Comparison of ENCODE assay signal across 8 cellular contexts in genomic region chr1:103561612-103562395, GRCh38. TPM values are rescaled to one million over a fixed set of nuclear protein-coding genes. Genes with fewer than 3 reads are reported as not detected.
DNase-seq lines count a peak whose midpoint lies in the region; ATAC-seq and TF ChIP-seq lines count a peak whose summit lies in the region.

No MANE protein-coding gene starts in this region.

- no peaks in the 10 kb centered on the region for H3K27me3 Mint-ChIP-seq in activated CD8-positive, alpha-beta memory T cell treated with anti-CD3 and anti-CD28 coated beads, Interleukin-2, amount 10 ng/mL, durations not matched to agents 7 days and 5 days
- no peaks in the 10 kb centered on the region for H3K27me3 Mint-ChIP-seq in activated T-helper 1 cell treated with anti-CD3 and anti-CD28 coated beads, Interleukin-12 subunit alpha, Interleukin-12 subunit beta, Interleukin-2, Interleukin-4 antibody, amounts not matched to agents 30 ng/mL and 10 ng/mL and 1 ng/mL, durations not matched to agents 14 hours and 24 hours and 36 hours (ENCODE audit: insufficient read depth)
- no peaks in the 10 kb centered on the region for H3K27me3 Mint-ChIP-seq in natural killer cell treated with Interleukin-12 subunit alpha and Interleukin-12 subunit beta and Interleukin-15 and Interleukin-18, amount 100 ng/mL, for 72 hours
- no peaks in the 10 kb centered on the region for H3K27me3 Mint-ChIP-seq in GM23338 (ENCODE audit: insufficient read depth, low read depth, poor library complexity)

- no peaks in the 10 kb centered on the region for H3K27me3 ChIP-seq in GM23338 (ENCODE audit: insufficient read depth)

- TF ChIP-seq CTCF in cardiac fibroblast (IDR thresholded peaks at IDR 0.05; ENCODE audit: low read depth, low read length) (no peak), GM23338 (conservative IDR thresholded peaks at IDR 0.05; ENCODE audit: low read depth in 2 of 2) (no peak)

- CTCF ChIA-PET in activated CD8-positive, alpha-beta memory T cell treated with anti-CD3 and anti-CD28 coated beads, Interleukin-2, amount 10 ng/mL, durations not matched to agents 7 days and 5 days (lab: Charles Lee): no interaction called here

- peak; percentile 85 for ATAC-seq in GM19324 (IDR thresholded peaks at IDR 0.05; ENCODE audit: low FRiP score, unreplicated experiment)
- ATAC-seq in HG03097 (IDR thresholded peaks at IDR 0.05; ENCODE audit: low FRiP score, unreplicated experiment): peak; percentile 61
- no peak for ATAC-seq in stimulated activated effector memory CD8-positive, alpha-beta T cell treated with anti-CD3 and anti-CD28 coated beads, Interleukin-12 subunit alpha, Interleukin-12 subunit beta, amount 100 ng/mL, for 72 hours
- no peak for ATAC-seq in activated CD8-positive, alpha-beta memory T cell treated with anti-CD3 and anti-CD28 coated beads, Interleukin-2, amount 10 ng/mL, durations not matched to agents 7 days and 5 days
- ATAC-seq in natural killer cell treated with Interleukin-12 subunit alpha and Interleukin-12 subunit beta and Interleukin-15 and Interleukin-18, amount 100 ng/mL, for 72 hours: no peak
- ATAC-seq in GM23338: no peak

- no peaks in the 10 kb centered on the region for H3F3A ChIP-seq in GM23338 (replicated peaks; ENCODE audit: low read depth)

- H3K4me2 ChIP-seq in GM23338: no peak overlapping the region

- no peaks in the 10 kb centered on the region for H3K9me3 Mint-ChIP-seq in stimulated activated effector memory CD8-positive, alpha-beta T cell treated with anti-CD3 and anti-CD28 coated beads, Interleukin-12 subunit alpha, Interleukin-12 subunit beta, amount 100 ng/mL, for 72 hours
- no peaks in the 10 kb centered on the region for H3K9me3 Mint-ChIP-seq in activated CD8-positive, alpha-beta memory T cell treated with anti-CD3 and anti-CD28 coated beads, Interleukin-2, amount 10 ng/mL, durations not matched to agents 7 days and 5 days (ENCODE audit: low read depth)
- no peaks in the 10 kb centered on the region for H3K9me3 Mint-ChIP-seq in activated T-helper 1 cell treated with anti-CD3 and anti-CD28 coated beads, Interleukin-12 subunit alpha, Interleukin-12 subunit beta, Interleukin-2, Interleukin-4 antibody, amounts not matched to agents 30 ng/mL and 10 ng/mL and 1 ng/mL, durations not matched to agents 14 hours and 24 hours and 36 hours
- H3K9me3 Mint-ChIP-seq in natural killer cell treated with Interleukin-12 subunit alpha and Interleukin-12 subunit beta and Interleukin-15 and Interleukin-18, amount 100 ng/mL, for 72 hours: peaks cover 3% of the 10 kb centered on the region
- H3K9me3 Mint-ChIP-seq in GM23338: no peaks in the 10 kb centered on the region

- DNase-seq in cardiac fibroblast (ENCODE audit: low read depth in 2 of 2) (peak; percentile 53 to 56), GM23338 (ENCODE audit: low spot score) (no peak)
- no peak for DNase-seq in stimulated activated effector memory CD8-positive, alpha-beta T cell treated with anti-CD3 and anti-CD28 coated beads, Interleukin-12 subunit alpha, Interleukin-12 subunit beta, amount 100 ng/mL, for 72 hours (ENCODE audit: low spot score in 2 of 2)
- no peak for DNase-seq in activated CD8-positive, alpha-beta memory T cell treated with anti-CD3 and anti-CD28 coated beads, Interleukin-2, amount 10 ng/mL, durations not matched to agents 7 days and 5 days
- DNase-seq in activated T-helper 1 cell treated with anti-CD3 and anti-CD28 coated beads, Interleukin-12 subunit alpha, Interleukin-12 subunit beta, Interleukin-2, Interleukin-4 antibody, amounts not matched to agents 30 ng/mL and 10 ng/mL and 1 ng/mL, durations not matched to agents 14 hours and 24 hours and 36 hours (ENCODE audit: low spot score): no peak
- DNase-seq in natural killer cell treated with Interleukin-12 subunit alpha and Interleukin-12 subunit beta and Interleukin-15 and Interleukin-18, amount 100 ng/mL, for 72 hours (ENCODE audit: low spot score): no peak

- no peaks in the 10 kb centered on the region for H3K36me3 ChIP-seq in GM23338 (ENCODE audit: insufficient read depth)

- H3K79me2 ChIP-seq in GM23338 (replicated peaks; ENCODE audit: insufficient read depth): no peaks in the 10 kb centered on the region

- H3K4me3 ChIP-seq in cardiac fibroblast (replicated peaks in 1 of 2; ENCODE audit: low read depth in 2 of 2, low read length in 2 of 2): no peak overlapping the region
- no peak overlapping the region for H3K4me3 ChIP-seq in GM23338

- no peaks in the 10 kb centered on the region for H3K4me1 ChIP-seq in GM23338 (ENCODE audit: insufficient read depth)

- no peaks in the 10 kb centered on the region for H3K4me1 Mint-ChIP-seq in stimulated activated effector memory CD8-positive, alpha-beta T cell treated with anti-CD3 and anti-CD28 coated beads, Interleukin-12 subunit alpha, Interleukin-12 subunit beta, amount 100 ng/mL, for 72 hours
- H3K4me1 Mint-ChIP-seq in activated CD8-positive, alpha-beta memory T cell treated with anti-CD3 and anti-CD28 coated beads, Interleukin-2, amount 10 ng/mL, durations not matched to agents 7 days and 5 days: no peaks in the 10 kb centered on the region
- H3K4me1 Mint-ChIP-seq in activated T-helper 1 cell treated with anti-CD3 and anti-CD28 coated beads, Interleukin-12 subunit alpha, Interleukin-12 subunit beta, Interleukin-2, Interleukin-4 antibody, amounts not matched to agents 30 ng/mL and 10 ng/mL and 1 ng/mL, durations not matched to agents 14 hours and 24 hours and 36 hours (ENCODE audit: low read depth): no peaks in the 10 kb centered on the region
- H3K4me1 Mint-ChIP-seq in natural killer cell treated with Interleukin-12 subunit alpha and Interleukin-12 subunit beta and Interleukin-15 and Interleukin-18, amount 100 ng/mL, for 72 hours (ENCODE audit: low read depth in 2 of 2): peaks cover 3 to 9% of the 10 kb centered on the region in 2 donors
- H3K4me1 Mint-ChIP-seq in GM23338: no peaks in the 10 kb centered on the region

- H3K27ac Mint-ChIP-seq in stimulated activated effector memory CD8-positive, alpha-beta T cell treated with anti-CD3 and anti-CD28 coated beads, Interleukin-12 subunit alpha, Interleukin-12 subunit beta, amount 100 ng/mL, for 72 hours: peak overlapping the region; percentile 44
- no peak overlapping the region for H3K27ac Mint-ChIP-seq in activated CD8-positive, alpha-beta memory T cell treated with anti-CD3 and anti-CD28 coated beads, Interleukin-2, amount 10 ng/mL, durations not matched to agents 7 days and 5 days
- no peak overlapping the region for H3K27ac Mint-ChIP-seq in activated T-helper 1 cell treated with anti-CD3 and anti-CD28 coated beads, Interleukin-12 subunit alpha, Interleukin-12 subunit beta, Interleukin-2, Interleukin-4 antibody, amounts not matched to agents 30 ng/mL and 10 ng/mL and 1 ng/mL, durations not matched to agents 14 hours and 24 hours and 36 hours
- H3K27ac Mint-ChIP-seq in natural killer cell treated with Interleukin-12 subunit alpha and Interleukin-12 subunit beta and Interleukin-15 and Interleukin-18, amount 100 ng/mL, for 72 hours: no peak overlapping the region
- H3K27ac Mint-ChIP-seq in GM23338: no peak overlapping the region

- H3K36me3 Mint-ChIP-seq in stimulated activated effector memory CD8-positive, alpha-beta T cell treated with anti-CD3 and anti-CD28 coated beads, Interleukin-12 subunit alpha, Interleukin-12 subunit beta, amount 100 ng/mL, for 72 hours: peaks cover 2% of the 10 kb centered on the region
- peaks cover 2% of the 10 kb centered on the region for H3K36me3 Mint-ChIP-seq in activated CD8-positive, alpha-beta memory T cell treated with anti-CD3 and anti-CD28 coated beads, Interleukin-2, amount 10 ng/mL, durations not matched to agents 7 days and 5 days
- peaks cover 3% of the 10 kb centered on the region for H3K36me3 Mint-ChIP-seq in activated T-helper 1 cell treated with anti-CD3 and anti-CD28 coated beads, Interleukin-12 subunit alpha, Interleukin-12 subunit beta, Interleukin-2, Interleukin-4 antibody, amounts not matched to agents 30 ng/mL and 10 ng/mL and 1 ng/mL, durations not matched to agents 14 hours and 24 hours and 36 hours (ENCODE audit: low read depth)
- H3K36me3 Mint-ChIP-seq in natural killer cell treated with Interleukin-12 subunit alpha and Interleukin-12 subunit beta and Interleukin-15 and Interleukin-18, amount 100 ng/mL, for 72 hours: no peaks in the 10 kb centered on the region
- no peaks in the 10 kb centered on the region for H3K36me3 Mint-ChIP-seq in GM23338 (ENCODE audit: low read depth)

- no peak overlapping the region for H3K27ac ChIP-seq in GM23338 (ENCODE audit: low read depth)

- H4K20me1 ChIP-seq in GM23338 (replicated peaks; ENCODE audit: insufficient read depth): no peaks in the 10 kb centered on the region; the same call in 1 of the 2 replicates

- H3K4me3 Mint-ChIP-seq in stimulated activated effector memory CD8-positive, alpha-beta T cell treated with anti-CD3 and anti-CD28 coated beads, Interleukin-12 subunit alpha, Interleukin-12 subunit beta, amount 100 ng/mL, for 72 hours: no peak overlapping the region
- no peak overlapping the region for H3K4me3 Mint-ChIP-seq in activated CD8-positive, alpha-beta memory T cell treated with anti-CD3 and anti-CD28 coated beads, Interleukin-2, amount 10 ng/mL, durations not matched to agents 7 days and 5 days
- H3K4me3 Mint-ChIP-seq in activated T-helper 1 cell treated with anti-CD3 and anti-CD28 coated beads, Interleukin-12 subunit alpha, Interleukin-12 subunit beta, Interleukin-2, Interleukin-4 antibody, amounts not matched to agents 30 ng/mL and 10 ng/mL and 1 ng/mL, durations not matched to agents 14 hours and 24 hours and 36 hours: no peak overlapping the region
- no peak overlapping the region for H3K4me3 Mint-ChIP-seq in natural killer cell treated with Interleukin-12 subunit alpha and Interleukin-12 subunit beta and Interleukin-15 and Interleukin-18, amount 100 ng/mL, for 72 hours
- no peak overlapping the region for H3K4me3 Mint-ChIP-seq in GM23338

- no peaks in the 10 kb centered on the region for H3K9me2 ChIP-seq in GM23338 (ENCODE audit: insufficient read depth)

- H2AFZ ChIP-seq in GM23338: no peak overlapping the region

- intact Hi-C loops in activated T-helper 1 cell treated with anti-CD3 and anti-CD28 coated beads, Interleukin-12 subunit alpha, Interleukin-12 subunit beta, Interleukin-2, Interleukin-4 antibody, amounts not matched to agents 30 ng/mL and 10 ng/mL and 1 ng/mL, durations not matched to agents 14 hours and 24 hours and 36 hours (cut with micrococcal nuclease): no loop called here

RNA-seq across cellular contexts. Expression of gene AMY2B, which starts 9.6 kb away (rescaled TPM):
- 1 to 10 TPM; 5.0 to 8.0 TPM for total RNA-seq in activated CD8-positive, alpha-beta memory T cell treated with anti-CD3 and anti-CD28 coated beads, Interleukin-2, amount 10 ng/mL, durations not matched to agents 7 days and 5 days
- total RNA-seq in activated T-helper 1 cell treated with anti-CD3 and anti-CD28 coated beads, Interleukin-12 subunit alpha, Interleukin-12 subunit beta, Interleukin-2, Interleukin-4 antibody, amounts not matched to agents 30 ng/mL and 10 ng/mL and 1 ng/mL, durations not matched to agents 14 hours and 24 hours and 36 hours: 3.4 and 3.9 TPM in 2 replicates
- total RNA-seq in natural killer cell treated with Interleukin-12 subunit alpha and Interleukin-12 subunit beta and Interleukin-15 and Interleukin-18, amount 100 ng/mL, for 72 hours: 1 to 10 TPM; 2.8 to 4.2 TPM
- 1.3 and 1.5 TPM in 2 replicates for total RNA-seq in GM23338 (2014; rRNA removed; shearing (Covaris generic))
- polyA plus RNA-seq in GM23338 (2016; fragmentation: Nextera tagmentation; extraction: Ambion mirVana): 0.64 and 2.5 TPM in 2 replicates

RNA-seq across cellular contexts. Expression of gene RNPC3, which starts 36.3 kb away (rescaled TPM):
- total RNA-seq in activated CD8-positive, alpha-beta memory T cell treated with anti-CD3 and anti-CD28 coated beads, Interleukin-2, amount 10 ng/mL, durations not matched to agents 7 days and 5 days: 10 to 100 TPM; 20.6 to 27.7 TPM
- 17.1 and 20.6 TPM in 2 replicates for total RNA-seq in activated T-helper 1 cell treated with anti-CD3 and anti-CD28 coated beads, Interleukin-12 subunit alpha, Interleukin-12 subunit beta, Interleukin-2, Interleukin-4 antibody, amounts not matched to agents 30 ng/mL and 10 ng/mL and 1 ng/mL, durations not matched to agents 14 hours and 24 hours and 36 hours
- 10 to 100 TPM; 15.7 to 16.8 TPM for total RNA-seq in natural killer cell treated with Interleukin-12 subunit alpha and Interleukin-12 subunit beta and Interleukin-15 and Interleukin-18, amount 100 ng/mL, for 72 hours
- 10.8 and 13.4 TPM in 2 replicates for total RNA-seq in GM23338 (2014; rRNA removed; shearing (Covaris generic))
- 36.5 and 38.2 TPM in 2 replicates for polyA plus RNA-seq in GM23338 (2016; fragmentation: Nextera tagmentation; extraction: Ambion mirVana)

RNA-seq across cellular contexts. Expression of gene AMY2A, which starts 55.4 kb away (rescaled TPM):
- total RNA-seq in activated CD8-positive, alpha-beta memory T cell treated with anti-CD3 and anti-CD28 coated beads, Interleukin-2, amount 10 ng/mL, durations not matched to agents 7 days and 5 days: not detected
- not detected in 2 replicates for total RNA-seq in activated T-helper 1 cell treated with anti-CD3 and anti-CD28 coated beads, Interleukin-12 subunit alpha, Interleukin-12 subunit beta, Interleukin-2, Interleukin-4 antibody, amounts not matched to agents 30 ng/mL and 10 ng/mL and 1 ng/mL, durations not matched to agents 14 hours and 24 hours and 36 hours
- total RNA-seq in natural killer cell treated with Interleukin-12 subunit alpha and Interleukin-12 subunit beta and Interleukin-15 and Interleukin-18, amount 100 ng/mL, for 72 hours: not detected
- not detected in 2 replicates for total RNA-seq in GM23338 (2014; rRNA removed; shearing (Covaris generic))
- not detected in 2 replicates for polyA plus RNA-seq in GM23338 (2016; fragmentation: Nextera tagmentation; extraction: Ambion mirVana)

Comparison
In these comparisons a context has a peak if more than half of its experiments do, and no peak if none do; other contexts are left out.
1. ATAC-seq: peak in GM19324 (single experiment) and HG03097 (single experiment); none in stimulated activated effector memory CD8-positive, alpha-beta T cell treated with anti-CD3 and anti-CD28 coated beads, Interleukin-12 subunit alpha, Interleukin-12 subunit beta, amount 100 ng/mL, for 72 hours (single experiment), activated CD8-positive, alpha-beta memory T cell treated with anti-CD3 and anti-CD28 coated beads, Interleukin-2, amount 10 ng/mL, durations not matched to agents 7 days and 5 days (single experiment), natural killer cell treated with Interleukin-12 subunit alpha and Interleukin-12 subunit beta and Interleukin-15 and Interleukin-18, amount 100 ng/mL, for 72 hours (0 of 2) and GM23338 (single experiment).
2. DNase-seq: peak in cardiac fibroblast (2 of 2); none in stimulated activated effector memory CD8-positive, alpha-beta T cell treated with anti-CD3 and anti-CD28 coated beads, Interleukin-12 subunit alpha, Interleukin-12 subunit beta, amount 100 ng/mL, for 72 hours (0 of 2), activated CD8-positive, alpha-beta memory T cell treated with anti-CD3 and anti-CD28 coated beads, Interleukin-2, amount 10 ng/mL, durations not matched to agents 7 days and 5 days (single experiment), activated T-helper 1 cell treated with anti-CD3 and anti-CD28 coated beads, Interleukin-12 subunit alpha, Interleukin-12 subunit beta, Interleukin-2, Interleukin-4 antibody, amounts not matched to agents 30 ng/mL and 10 ng/mL and 1 ng/mL, durations not matched to agents 14 hours and 24 hours and 36 hours (single experiment), natural killer cell treated with Interleukin-12 subunit alpha and Interleukin-12 subunit beta and Interleukin-15 and Interleukin-18, amount 100 ng/mL, for 72 hours (single experiment) and GM23338 (single experiment).